18 cellular contexts compared by ENCODE assay signal in the genomic region with DNA sequence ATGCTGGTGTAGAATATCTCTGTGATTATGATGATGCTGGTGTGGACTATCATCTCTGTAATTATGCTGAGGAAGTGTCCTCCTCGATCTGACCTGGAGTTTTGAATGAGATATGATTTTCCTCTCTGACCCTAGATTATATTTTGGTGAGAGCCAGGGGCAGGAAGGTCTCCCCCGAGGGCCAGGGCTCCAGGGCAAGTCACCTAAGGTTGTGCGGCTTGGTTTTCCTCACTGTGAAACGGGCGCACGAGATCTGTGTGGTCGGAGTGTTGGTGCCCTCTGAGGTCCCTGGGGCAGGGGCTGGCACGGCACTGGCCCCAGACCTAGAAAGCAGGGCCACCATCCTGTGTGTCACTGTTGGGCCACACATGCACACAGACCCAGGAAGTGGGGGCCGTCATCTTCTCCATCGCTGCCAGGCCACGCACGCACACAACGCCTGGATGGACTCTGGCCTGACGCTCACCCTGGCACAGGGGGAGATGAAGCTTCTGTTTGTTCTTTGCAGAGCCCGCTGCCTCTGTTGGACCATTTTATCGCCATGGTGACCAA.
A peak's percentile ranks its signal among the peaks of the same experiment; 100 is the strongest.
DNase-seq lines count a peak whose midpoint lies in the region; ATAC-seq, FAIRE-seq and TF ChIP-seq lines count a peak whose summit lies in the region.
"Had no signal": no experiment of that assay in that cellular context is flagged by ENCODE, and none has a peak within 500 bp of the region (broad histone marks: within the 10 kb centered on the region; RNA-seq: fewer than 3 reads in every experiment).

No MANE protein-coding gene starts in this region.

- no peak for DNase-seq in SK-N-SH
- no peak for DNase-seq in RWPE1 (ENCODE audit: low spot score)
- DNase-seq in hepatocyte (ENCODE audit: low spot score), result no peak
- DNase-seq in small intestine, result peak; percentile 9
- DNase-seq in GM23248, result no peak
- DNase-seq in nephron progenitor cell, result no peak
- DNase-seq in HTR-8/SVneo (ENCODE audit: insufficient read length, low spot score), result no peak
- DNase-seq: KBM-7, NCI-H1092 treated with DMSO at 0.1 percent for 48 hours, NCI-H187, NCI-H2171, NCI-H82 had no signal

- H3K9me2 ChIP-seq in SK-N-SH, result no peaks in the 10 kb centered on the region
- no peaks in the 10 kb centered on the region for H3K9me2 ChIP-seq in hepatocyte (replicated peaks; ENCODE audit: insufficient read depth)
- H3K9me2 ChIP-seq in GM23248 (ENCODE audit: insufficient read depth), result no peaks in the 10 kb centered on the region

- H3F3A ChIP-seq in SK-N-SH (replicated peaks; ENCODE audit: insufficient read depth), result peaks cover 4% of the 10 kb centered on the region
- no peaks in the 10 kb centered on the region for H3F3A ChIP-seq in GM23248 (ENCODE audit: insufficient read depth)

- no peak for FAIRE-seq in small intestine (lab: Jason Lieb, UNC)
- no peak for FAIRE-seq in HTR-8/SVneo (lab: Jason Lieb, UNC)
- FAIRE-seq: H54 had no signal

- H3K27ac ChIP-seq in SK-N-SH (ENCODE audit: low read depth in 2 of 2, low read length in 1 of 2) (peak overlapping the region in 1 of 2 experiments; percentile 54; a peak in 2 of 4 replicates), RWPE1 (peak overlapping the region; percentile 60), hepatocyte (no peak overlapping the region), small intestine (ENCODE audit: low read depth in 1 of 2, low read length in 1 of 2) (no peak overlapping the region), GM23248 (no peak overlapping the region)
- H3K27ac ChIP-seq: 22Rv1, C4-2B, SK-N-MC had no signal

- H3K27me3 Mint-ChIP-seq in nephron progenitor cell (ENCODE audit: low read depth, poor library complexity), result peaks cover 17% of the 10 kb centered on the region

- TF ChIP-seq RAD21 in SK-N-SH (IDR thresholded peaks at IDR 0.05; ENCODE audit: low read length), result no peak

- no peak for ATAC-seq in SK-N-SH treated with all-trans-retinoic acid at 6 μM for 48 hours

- TF ChIP-seq EP300 in SK-N-SH (IDR thresholded peaks at IDR 0.05; ENCODE audit: borderline replicate concordance in 1 of 2, low read depth in 1 of 2, low read length in 1 of 2), result no peak

- in situ Hi-C loops in GM23248 (cut with MboI), result no loop called here

- H3K9me3 ChIP-seq in SK-N-SH, result no peaks in the 10 kb centered on the region
- H3K9me3 ChIP-seq in hepatocyte (ENCODE audit: low read depth), result no peaks in the 10 kb centered on the region
- H3K9me3 ChIP-seq in small intestine (ENCODE audit: control insufficient read depth, low read depth), result no peaks in the 10 kb centered on the region
- no peaks in the 10 kb centered on the region for H3K9me3 ChIP-seq in GM23248 (ENCODE audit: low read depth)

- H3K36me3 ChIP-seq in SK-N-SH (replicated peaks in 1 of 2; ENCODE audit: control insufficient read depth in 1 of 2, insufficient read depth in 2 of 2, low read length in 1 of 2), result no peaks in the 10 kb centered on the region
- no peaks in the 10 kb centered on the region for H3K36me3 ChIP-seq in hepatocyte (replicated peaks; ENCODE audit: insufficient read depth, low read depth)
- no peaks in the 10 kb centered on the region for H3K36me3 ChIP-seq in small intestine (ENCODE audit: control insufficient read depth in 2 of 2, insufficient read depth in 2 of 2, low read length in 2 of 2)
- H3K36me3 ChIP-seq in GM23248 (ENCODE audit: low read depth), result no peaks in the 10 kb centered on the region

- H3K27me3 ChIP-seq in SK-N-SH (ENCODE audit: insufficient read depth) (no peaks in the 10 kb centered on the region), hepatocyte (no peaks in the 10 kb centered on the region), small intestine (ENCODE audit: control insufficient read depth in 2 of 2, insufficient read depth in 2 of 2, low read length in 2 of 2) (no peaks in the 10 kb centered on the region), GM23248 (replicated peaks; ENCODE audit: insufficient read depth) (no peaks in the 10 kb centered on the region)

- peaks cover 5% of the 10 kb centered on the region for H3K36me3 Mint-ChIP-seq in nephron progenitor cell (ENCODE audit: low read depth)

- TF ChIP-seq CTCF in SK-N-SH (IDR thresholded peaks at IDR 0.05) (no peak), RWPE1 (conservative IDR thresholded peaks at IDR 0.05; ENCODE audit: low read depth) (no peak), hepatocyte (IDR thresholded peaks at IDR 0.05; ENCODE audit: poor library complexity) (no peak), nephron progenitor cell (IDR thresholded peaks at IDR 0.05) (no peak)

- H3K4me3 ChIP-seq in SK-N-SH (ENCODE audit: low read depth in 2 of 2, low read length in 1 of 2) (no peak overlapping the region), hepatocyte (no peak overlapping the region), small intestine (ENCODE audit: low read depth in 1 of 2, low read length in 2 of 2) (no peak overlapping the region), GM23248 (no peak overlapping the region)
- H3K4me3 ChIP-seq: SK-N-MC had no signal

- peaks cover 21% of the 10 kb centered on the region for H3K4me1 Mint-ChIP-seq in nephron progenitor cell

- H3K79me2 ChIP-seq in SK-N-SH (ENCODE audit: insufficient read depth), result no peaks in the 10 kb centered on the region
- no peaks in the 10 kb centered on the region for H3K79me2 ChIP-seq in hepatocyte
- no peaks in the 10 kb centered on the region for H3K79me2 ChIP-seq in GM23248 (ENCODE audit: insufficient read depth)

- H3K4me2 ChIP-seq in SK-N-SH (peak overlapping the region; percentile 59; the same call in 1 of the 2 replicates), hepatocyte (peak overlapping the region; percentile 41), GM23248 (ENCODE audit: unreplicated experiment) (no peak overlapping the region)

- peaks cover 25% of the 10 kb centered on the region for H3K9me3 Mint-ChIP-seq in nephron progenitor cell

- POLR2A ChIA-PET in SK-N-SH (lab: Yijun Ruan, JAX) (no interaction called here), RWPE1 (lab: Yijun Ruan, JAX; ENCODE audit: low non-redundant PET) (no interaction called here)

- H3K9ac ChIP-seq in SK-N-SH, result peak overlapping the region; percentile 51
- no peak overlapping the region for H3K9ac ChIP-seq in GM23248

- no peak overlapping the region for H2AFZ ChIP-seq in SK-N-SH (ENCODE audit: low read depth)
- no peak overlapping the region for H2AFZ ChIP-seq in hepatocyte
- H2AFZ ChIP-seq in GM23248, result no peak overlapping the region

- no peak overlapping the region for H3K27ac Mint-ChIP-seq in nephron progenitor cell
- H3K27ac Mint-ChIP-seq: T-helper 1 cell treated with Interleukin-12 subunit alpha and Interleukin-12 subunit beta and Interleukin-4 antibody, amounts not matched to agents 30 μg/mL and 1 μg/mL, for 36 hours had no signal

- H3K4me1 ChIP-seq in SK-N-SH (ENCODE audit: control insufficient read depth in 1 of 2, insufficient read depth in 2 of 2, low read depth in 1 of 2, low read length in 1 of 2), result peaks cover 12 to 32% of the 10 kb centered on the region in 2 experiments; a peak in 3 of 4 replicates
- peaks cover 4% of the 10 kb centered on the region for H3K4me1 ChIP-seq in hepatocyte (ENCODE audit: insufficient read depth)
- no peaks in the 10 kb centered on the region for H3K4me1 ChIP-seq in small intestine (ENCODE audit: control insufficient read depth in 2 of 2, insufficient read depth in 1 of 2, low read depth in 1 of 2, low read length in 1 of 2)
- H3K4me1 ChIP-seq in GM23248 (ENCODE audit: insufficient read depth), result peaks cover 11% of the 10 kb centered on the region

- CTCF ChIA-PET in SK-N-SH (lab: Yijun Ruan, JAX) (no interaction called here), RWPE1 (lab: Yijun Ruan, JAX) (interaction anchor here (0.7 kb wide), 1 partner anchor 30 kb away, joined by 4 read pairs; no protein-coding TSS in a partner anchor)

- H4K20me1 ChIP-seq in SK-N-SH (ENCODE audit: insufficient read depth) (no peaks in the 10 kb centered on the region), hepatocyte (ENCODE audit: insufficient read depth, poor library complexity, severe bottlenecking) (no peaks in the 10 kb centered on the region), GM23248 (ENCODE audit: insufficient read depth) (no peaks in the 10 kb centered on the region)

- WGBS in SK-N-SH (ENCODE audit: low lambda C conversion rate), result 81% methylated on average over 11 of the region's 16 CpGs
- WGBS in hepatocyte (ENCODE audit: low lambda C conversion rate, missing lambda C conversion rate), result 86% methylated on average over 15 of the region's 16 CpGs
- 52 to 76% (median 56%) methylated on average over 15 to 16 of the region's 16 CpGs for WGBS in small intestine, 3 donors
- 86 to 88% methylated on average over 16 of the region's 16 CpGs for WGBS in GM23248 (ENCODE audit: low coverage in 1 of 2, low lambda C conversion rate in 2 of 2, missing lambda C conversion rate in 2 of 2), 2 experiments

- no peak overlapping the region for H3K4me3 Mint-ChIP-seq in nephron progenitor cell
- H3K4me3 Mint-ChIP-seq: T-helper 1 cell treated with Interleukin-12 subunit alpha and Interleukin-12 subunit beta and Interleukin-4 antibody, amounts not matched to agents 30 μg/mL and 1 μg/mL, for 36 hours had no signal

TF ChIP-seq in SK-N-SH, 30 proteins besides CTCF, POLR2A, EP300 and RAD21 (continues in another document):
- no peak for TF ChIP-seq EZH2phosphoT487 (IDR thresholded peaks at IDR 0.05; ENCODE audit: borderline replicate concordance, low read depth)
- TF ChIP-seq RCOR1 (IDR thresholded peaks at IDR 0.05; ENCODE audit: low read length), result no peak
- TF ChIP-seq POLR2AphosphoS5 (IDR thresholded peaks at IDR 0.05; ENCODE audit: low read depth, low read length), result no peak
- no peak for TF ChIP-seq RFX5 (IDR thresholded peaks at IDR 0.05; ENCODE audit: low read length)
- TF ChIP-seq MEF2A (IDR thresholded peaks at IDR 0.05; ENCODE audit: borderline replicate concordance, low read depth), result no peak
- no peak for TF ChIP-seq ELF1 (IDR thresholded peaks at IDR 0.05)

TF ChIP-seq in SK-N-SH treated with all-trans-retinoic acid at 6 μM for 48 hours, 23 proteins besides CTCF, POLR2A, EP300 and RAD21 (continues in another document):
- TF ChIP-seq ZNF70 (CRISPR knock-in tag; IDR thresholded peaks at IDR 0.05), result no peak
